Comparison of ENCODE assay signal across 25 cellular contexts in genomic region chr7:40525764-40526163, GRCh38.
"Had no signal": no experiment of that assay in that cellular context is flagged by ENCODE, and none has a peak within 500 bp of the region (broad histone marks: within the 10 kb centered on the region; RNA-seq: fewer than 3 reads in every experiment).

No MANE protein-coding gene starts in this region.

- H3K27me3 ChIP-seq: body of pancreas, dorsolateral prefrontal cortex, left lung, sigmoid colon, thyroid gland had no signal

- H3K79me2 ChIP-seq: parathyroid adenoma had no signal

- ATAC-seq: activated naive CD4-positive, alpha-beta T cell treated with anti-CD3 and anti-CD28 coated beads, Interleukin-2, amount 50 U/mL, for 72 hours; body of pancreas; left lung; mucosa of descending colon; naive thymus-derived CD4-positive, alpha-beta T cell had no signal

- H3K9me3 ChIP-seq: body of pancreas, left lung, mucosa of descending colon, sigmoid colon, thyroid gland had no signal

- H3K36me3 Mint-ChIP-seq: activated naive CD4-positive, alpha-beta T cell treated with anti-CD3 and anti-CD28 coated beads, Interleukin-2, amount 50 U/mL, for 72 hours; naive thymus-derived CD4-positive, alpha-beta T cell had no signal

- H3K4me1 ChIP-seq: body of pancreas, left lung, parathyroid adenoma, thyroid gland had no signal

- H3K36me3 ChIP-seq: left lung, sigmoid colon, thyroid gland had no signal

- H3K4me3 Mint-ChIP-seq: activated T-helper 1 cell treated with anti-CD3 and anti-CD28 coated beads, Interleukin-12 subunit alpha, Interleukin-12 subunit beta, Interleukin-2, Interleukin-4 antibody, amounts not matched to agents 30 ng/mL and 10 ng/mL and 1 ng/mL, durations not matched to agents 14 hours and 24 hours and 36 hours; endodermal cell; naive thymus-derived CD4-positive, alpha-beta T cell had no signal

- DNase-seq: activated CD4-positive, alpha-beta T cell treated with anti-CD3 and anti-CD28 coated beads for 1 hour; activated CD4-positive, alpha-beta T cell treated with anti-CD3 and anti-CD28 coated beads, Interleukin-2, amount 50 U/mL, for 48 hours; activated gamma-delta T cell treated with Interleukin-2 at 50 U/mL for 16 hours; activated T-cell treated with anti-CD3 and anti-CD28 coated beads for 4 hours; amniotic stem cell; body of pancreas; endodermal cell; foreskin melanocyte; head of caudate nucleus; left lung; mammary epithelial cell; mucosa of descending colon; naive thymus-derived CD4-positive, alpha-beta T cell; sigmoid colon; stimulated activated CD8-positive, alpha-beta memory T cell treated with anti-CD3 and anti-CD28 coated beads, Interleukin-4, amount 100 ng/mL, for 48 hours; stimulated activated naive CD4-positive, alpha-beta T cell; SW 1271; T-helper 2 cell; thyroid gland had no signal

- H3K9me3 Mint-ChIP-seq: activated naive CD4-positive, alpha-beta T cell treated with anti-CD3 and anti-CD28 coated beads, Interleukin-2, amount 50 U/mL, for 72 hours; activated T-helper 1 cell treated with anti-CD3 and anti-CD28 coated beads, Interleukin-12 subunit alpha, Interleukin-12 subunit beta, Interleukin-2, Interleukin-4 antibody, amounts not matched to agents 30 ng/mL and 10 ng/mL and 1 ng/mL, durations not matched to agents 14 hours and 24 hours and 36 hours; endodermal cell; naive thymus-derived CD4-positive, alpha-beta T cell had no signal

- H3K27ac Mint-ChIP-seq: activated naive CD4-positive, alpha-beta T cell treated with anti-CD3 and anti-CD28 coated beads, Interleukin-2, amount 50 U/mL, for 72 hours; activated T-helper 1 cell treated with anti-CD3 and anti-CD28 coated beads, Interleukin-12 subunit alpha, Interleukin-12 subunit beta, Interleukin-2, Interleukin-4 antibody, amounts not matched to agents 30 ng/mL and 10 ng/mL and 1 ng/mL, durations not matched to agents 14 hours and 24 hours and 36 hours; endodermal cell; naive thymus-derived CD4-positive, alpha-beta T cell had no signal

- H3K9ac ChIP-seq: parathyroid adenoma had no signal

- H3K4me3 ChIP-seq: body of pancreas, dorsolateral prefrontal cortex, left lung, mucosa of descending colon, sigmoid colon, thyroid gland had no signal

- H2AFZ ChIP-seq: parathyroid adenoma had no signal

- H3K4me1 Mint-ChIP-seq: endodermal cell; naive thymus-derived CD4-positive, alpha-beta T cell had no signal

- H3K27ac ChIP-seq: body of pancreas, dorsolateral prefrontal cortex, epithelial cell of prostate, left lung, parathyroid adenoma, thyroid gland, VCaP had no signal
